In genomic region chr3:101848754-101849713, GRCh38 we compare ENCODE assay signal across 8 cellular contexts. TPM values are rescaled to one million over a fixed set of nuclear protein-coding genes. Genes with fewer than 3 reads are reported as not detected.
A peak's percentile ranks its signal among the peaks of the same experiment; 100 is the strongest.
DNase-seq lines count a peak whose midpoint lies in the region; ATAC-seq and TF ChIP-seq lines count a peak whose summit lies in the region.

TSS of gene NFKBIZ (plus strand) at chr3:101849514. CDS start at chr3:101849629, 115 bp downstream.

- H3K27ac Mint-ChIP-seq in naive thymus-derived CD4-positive, alpha-beta T cell = peak within 1 kb of the TSS; percentile 98 to 100 (median 99)
- peak within 1 kb of the TSS; percentile 98 for H3K27ac Mint-ChIP-seq in stimulated activated naive B cell treated with anti-CD40 and anti-IgM and Interleukin-4, amounts not matched to agents 10 μg/mL and 1 μg/mL and 100 μg/mL, for 72 hours

- peaks cover 0 to 5% (median 0%) of the 10 kb centered on the region in 11 donors for H3K9me3 Mint-ChIP-seq in naive thymus-derived CD4-positive, alpha-beta T cell
- no peaks in the 10 kb centered on the region for H3K9me3 Mint-ChIP-seq in stimulated activated naive B cell treated with anti-CD40 and anti-IgM and Interleukin-4, amounts not matched to agents 10 μg/mL and 1 μg/mL and 100 μg/mL, for 72 hours

- CTCF ChIA-PET in naive thymus-derived CD4-positive, alpha-beta T cell (lab: Charles Lee) = interaction anchor here (0.5 to 2.5 kb wide), 11 partner anchors 10 to 688 kb away, joined by 3 to 17 read pairs (median 5); no protein-coding TSS in a partner anchor

- no peaks in the 10 kb centered on the region for H3K27me3 ChIP-seq in naive thymus-derived CD4-positive, alpha-beta T cell (ENCODE audit: control insufficient read depth in 2 of 2, insufficient read depth in 2 of 2, low read length in 2 of 2)

- DNase-seq in DMS53 (lab: John Stamatoyannopoulos, UW) = peak; percentile 94
- peak; percentile 85 for DNase-seq in KBM-7
- DNase-seq in RPMI8226 = peak; percentile 87
- DNase-seq in activated T-helper 1 cell treated with anti-CD3 and anti-CD28 coated beads, Interleukin-2, amount 50 U/mL, for 16 hours (ENCODE audit: low read depth in 1 of 2, low spot score in 1 of 2) = peak; percentile 83 to 88
- DNase-seq in fibroblast of mammary gland (ENCODE audit: low read depth) = peak; percentile 87
- peak; percentile 81 to 94 (median 88) for DNase-seq in naive thymus-derived CD4-positive, alpha-beta T cell
- DNase-seq in stimulated activated naive B cell treated with anti-CD40 and anti-IgM and Interleukin-4, amounts not matched to agents 10 μg/mL and 1 μg/mL and 100 μg/mL, for 72 hours = peak; percentile 89

- peak within 1 kb of the TSS; percentile 90 to 100 (median 98) for H3K4me3 Mint-ChIP-seq in naive thymus-derived CD4-positive, alpha-beta T cell
- peak within 1 kb of the TSS; percentile 97 to 99 for H3K4me3 Mint-ChIP-seq in stimulated activated naive B cell treated with anti-CD40 and anti-IgM and Interleukin-4, amounts not matched to agents 10 μg/mL and 1 μg/mL and 100 μg/mL, for 72 hours

- H3K27ac ChIP-seq in naive thymus-derived CD4-positive, alpha-beta T cell (ENCODE audit: low read depth, low read length) = peak within 1 kb of the TSS; percentile 100

- peaks cover 16 to 34% (median 19%) of the 10 kb centered on the region in 3 experiments for H3K36me3 ChIP-seq in naive thymus-derived CD4-positive, alpha-beta T cell (ENCODE audit: control insufficient read depth in 2 of 3, insufficient read depth in 3 of 3, low read length in 3 of 3)

- peaks cover 22 to 48% (median 38%) of the 10 kb centered on the region in 5 donors for H3K36me3 Mint-ChIP-seq in naive thymus-derived CD4-positive, alpha-beta T cell
- peaks cover 54 to 59% of the 10 kb centered on the region in 2 donors for H3K36me3 Mint-ChIP-seq in stimulated activated naive B cell treated with anti-CD40 and anti-IgM and Interleukin-4, amounts not matched to agents 10 μg/mL and 1 μg/mL and 100 μg/mL, for 72 hours

- no peaks in the 10 kb centered on the region for H3K9me3 ChIP-seq in naive thymus-derived CD4-positive, alpha-beta T cell (ENCODE audit: control insufficient read depth in 2 of 3, low read length in 3 of 3)

- ATAC-seq in GM21723 (IDR thresholded peaks at IDR 0.05; ENCODE audit: unreplicated experiment) = peak; percentile 77
- peak; percentile 88 for ATAC-seq in naive thymus-derived CD4-positive, alpha-beta T cell
- peak; percentile 79 to 84 for ATAC-seq in stimulated activated naive B cell treated with anti-CD40 and anti-IgM and Interleukin-4, amounts not matched to agents 10 μg/mL and 1 μg/mL and 100 μg/mL, for 72 hours (replicated peaks)

- peaks cover 20 to 26% of the 10 kb centered on the region in 2 donors for H3K4me1 ChIP-seq in naive thymus-derived CD4-positive, alpha-beta T cell (ENCODE audit: control insufficient read depth in 2 of 2, insufficient read depth in 2 of 2, low read length in 2 of 2)

- peak within 1 kb of the TSS; percentile 91 for H3K4me3 ChIP-seq in fibroblast of mammary gland (ENCODE audit: control insufficient read depth, low read depth, low read length)
- peak within 1 kb of the TSS; percentile 98 for H3K4me3 ChIP-seq in naive thymus-derived CD4-positive, alpha-beta T cell (ENCODE audit: low read length)

- POLR2A ChIA-PET in naive thymus-derived CD4-positive, alpha-beta T cell (lab: Charles Lee) = interaction anchor here (0.6 to 3.7 kb wide), 49 partner anchors 9 to 1140 kb away, joined by 3 to 101 read pairs (median 5); partner anchors contain the start of genes CEP97, NXPE3, PCNP and RPL24

- peaks cover 34 to 50% (median 40%) of the 10 kb centered on the region in 7 donors for H3K4me1 Mint-ChIP-seq in naive thymus-derived CD4-positive, alpha-beta T cell
- H3K4me1 Mint-ChIP-seq in stimulated activated naive B cell treated with anti-CD40 and anti-IgM and Interleukin-4, amounts not matched to agents 10 μg/mL and 1 μg/mL and 100 μg/mL, for 72 hours = peaks cover 25 to 58% of the 10 kb centered on the region in 2 donors

- TF ChIP-seq CTCF in fibroblast of mammary gland (conservative IDR thresholded peaks at IDR 0.05; ENCODE audit: control insufficient read depth, insufficient read depth, low read depth, low read length) = no peak

- H3K27me3 Mint-ChIP-seq in naive thymus-derived CD4-positive, alpha-beta T cell = no peaks in the 10 kb centered on the region
- H3K27me3 Mint-ChIP-seq in stimulated activated naive B cell treated with anti-CD40 and anti-IgM and Interleukin-4, amounts not matched to agents 10 μg/mL and 1 μg/mL and 100 μg/mL, for 72 hours = no peaks in the 10 kb centered on the region

- in situ Hi-C loops in KBM-7 (cut with MboI; ENCODE audit: low pct_unique_long_range_greater_than_20kb, low sequenced_read_pairs) = no loop called here

- intact Hi-C loops in naive thymus-derived CD4-positive, alpha-beta T cell (cut with micrococcal nuclease) = loop anchor here (1.0 to 2.0 kb wide), 12 partner anchors 11 to 376 kb away; partner anchors contain the start of genes CEP97 (in 1 of the 2), NXPE3 (in 1 of the 2), PCNP (in 1 of the 2) and RPL24 (in 1 of the 2)

RNA-seq across cellular contexts. Expression of gene NFKBIZ, which starts in this region (rescaled TPM):
- 100 to 1,000 TPM; 108 to 913 (median 140) TPM for total RNA-seq in naive thymus-derived CD4-positive, alpha-beta T cell
- polyA plus RNA-seq in naive thymus-derived CD4-positive, alpha-beta T cell = 10 to 100 TPM; 21.0 to 30.8 TPM

Comparison
In these comparisons a context has a peak if more than half of its experiments do, and no peak if none do; other contexts are left out.
1. Peak in every context shown above with its lines: DNase-seq, ATAC-seq, H3K4me3 ChIP-seq and H3K27ac ChIP-seq.